Comparison of ENCODE assay signal across 7 cellular contexts in the genomic region with DNA sequence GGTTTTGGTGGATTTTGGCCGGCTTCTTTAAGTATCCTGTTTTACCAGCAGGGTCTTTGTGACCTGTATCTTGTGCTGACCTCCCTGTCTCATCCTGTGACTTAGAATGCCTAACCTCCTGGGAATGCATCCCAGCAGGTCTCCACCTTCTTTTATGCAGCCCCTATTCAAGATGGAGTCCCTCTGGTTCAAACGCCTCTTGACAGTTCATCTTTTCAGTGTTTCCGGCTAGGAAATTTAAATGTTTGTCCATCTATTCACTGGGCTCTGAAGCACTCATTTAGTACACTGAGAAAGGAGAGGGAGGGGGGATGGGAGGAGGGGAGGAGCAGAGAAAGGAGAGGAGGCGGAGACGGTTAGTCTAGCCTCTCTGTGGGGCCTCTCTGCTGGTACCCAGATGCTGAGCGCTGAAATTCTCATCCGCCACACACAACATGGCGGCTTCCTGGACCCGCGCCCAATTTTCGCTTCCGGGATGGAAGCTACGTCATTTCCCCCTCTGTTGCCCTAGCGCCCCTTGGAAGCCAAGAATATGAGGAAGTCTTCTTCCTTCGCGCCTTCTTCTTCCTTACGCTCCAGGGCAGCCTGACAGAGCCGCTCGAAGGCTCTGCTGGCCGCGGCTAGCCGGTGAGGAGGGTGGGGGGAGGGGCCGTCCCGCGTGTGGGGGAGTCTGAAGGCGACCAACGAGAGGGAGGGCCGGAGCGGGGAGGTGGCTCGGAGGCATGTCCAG.
DNase-seq lines count a peak whose midpoint lies in the region; ATAC-seq and TF ChIP-seq lines count a peak whose summit lies in the region.

No MANE protein-coding gene starts in this region.

- no peaks in the 10 kb centered on the region for H3K4me1 Mint-ChIP-seq in activated T-helper 17 cell treated with anti-CD3 and anti-CD28 coated beads, Interleukin-2, amount 50 U/mL, for 72 hours
- H3K4me1 Mint-ChIP-seq in nephron progenitor cell: peaks cover 23% of the 10 kb centered on the region

- ATAC-seq in GM19025 (IDR thresholded peaks at IDR 0.05; ENCODE audit: low read depth, unreplicated experiment) (peak; percentile 94), HG03280 (IDR thresholded peaks at IDR 0.05; ENCODE audit: unreplicated experiment) (peak; percentile 92)
- peak; percentile 94 for ATAC-seq in activated T-helper 17 cell treated with anti-CD3 and anti-CD28 coated beads, Interleukin-2, amount 50 U/mL, for 72 hours (replicated peaks)

- H3K36me3 Mint-ChIP-seq in activated T-helper 17 cell treated with anti-CD3 and anti-CD28 coated beads, Interleukin-2, amount 50 U/mL, for 72 hours (ENCODE audit: low read depth): no peaks in the 10 kb centered on the region
- H3K36me3 Mint-ChIP-seq in nephron progenitor cell (ENCODE audit: low read depth): no peaks in the 10 kb centered on the region

- H3K4me3 Mint-ChIP-seq in activated T-helper 17 cell treated with anti-CD3 and anti-CD28 coated beads, Interleukin-2, amount 50 U/mL, for 72 hours: peak overlapping the region; percentile 72
- H3K4me3 Mint-ChIP-seq in nephron progenitor cell: peak overlapping the region; percentile 84

- DNase-seq in NCI-H82 (lab: John Stamatoyannopoulos, UW): peak; percentile 91
- peak; percentile 62 for DNase-seq in fibroblast of the aortic adventitia (ENCODE audit: low read depth)
- DNase-seq in nephron progenitor cell: peak; percentile 83
- DNase-seq in stimulated activated naive CD4-positive, alpha-beta T cell (lab: John Stamatoyannopoulos, UW): peak; percentile 79 to 92 (median 86)

- peak overlapping the region; percentile 87 for H3K27ac Mint-ChIP-seq in activated T-helper 17 cell treated with anti-CD3 and anti-CD28 coated beads, Interleukin-2, amount 50 U/mL, for 72 hours
- no peak overlapping the region for H3K27ac Mint-ChIP-seq in nephron progenitor cell

- peaks cover 3% of the 10 kb centered on the region for H3K9me3 Mint-ChIP-seq in activated T-helper 17 cell treated with anti-CD3 and anti-CD28 coated beads, Interleukin-2, amount 50 U/mL, for 72 hours
- H3K9me3 Mint-ChIP-seq in nephron progenitor cell: no peaks in the 10 kb centered on the region

- no peak for TF ChIP-seq CTCF in fibroblast of the aortic adventitia (IDR thresholded peaks at IDR 0.05; ENCODE audit: insufficient read depth, low read length)
- no peak for TF ChIP-seq CTCF in nephron progenitor cell (IDR thresholded peaks at IDR 0.05)

- no peaks in the 10 kb centered on the region for H3K27me3 Mint-ChIP-seq in activated T-helper 17 cell treated with anti-CD3 and anti-CD28 coated beads, Interleukin-2, amount 50 U/mL, for 72 hours
- H3K27me3 Mint-ChIP-seq in nephron progenitor cell (ENCODE audit: low read depth, poor library complexity): peaks cover 13% of the 10 kb centered on the region

- peak overlapping the region; percentile 60 for H3K4me3 ChIP-seq in fibroblast of the aortic adventitia (ENCODE audit: low read depth, low read length)

Comparison
In these comparisons a context has a peak if more than half of its experiments do, and no peak if none do; other contexts are left out.
1. Peak in every context shown above with its lines: DNase-seq, ATAC-seq and H3K4me3 ChIP-seq.